In the genomic region with DNA sequence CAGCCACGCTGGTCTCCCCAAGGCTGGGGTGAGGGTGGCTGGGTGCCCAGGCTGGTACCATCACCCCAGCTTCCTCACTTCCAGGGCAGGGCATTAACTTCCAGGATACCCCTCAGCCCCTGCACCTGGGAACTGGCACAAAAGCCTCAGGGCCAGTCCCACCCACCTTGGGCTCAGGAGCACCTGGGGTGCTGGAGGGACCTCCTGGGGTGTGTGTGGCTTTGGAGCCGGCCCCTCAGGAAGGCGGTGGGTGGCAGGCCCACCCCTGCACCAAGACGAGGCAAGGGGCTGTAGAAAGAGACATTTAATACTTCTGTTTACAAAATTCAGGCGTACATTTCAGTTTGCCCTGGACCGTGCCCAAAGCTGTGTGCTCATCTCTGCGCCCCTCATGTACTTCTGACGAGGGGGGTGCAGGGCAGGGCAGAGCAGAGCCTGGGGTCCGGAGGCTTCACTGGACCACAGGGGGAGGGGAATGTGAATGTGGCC, we compare ENCODE assay signal across 19 cellular contexts. TPM values are rescaled to one million over a fixed set of nuclear protein-coding genes. Genes with fewer than 3 reads are reported as not detected.
DNase-seq lines count a peak whose midpoint lies in the region; ATAC-seq and TF ChIP-seq lines count a peak whose summit lies in the region.
"Had no signal": no experiment of that assay in that cellular context is flagged by ENCODE, and none has a peak within 500 bp of the region (broad histone marks: within the 10 kb centered on the region; RNA-seq: fewer than 3 reads in every experiment).

No MANE protein-coding gene starts in this region.

- DNase-seq in activated naive CD8-positive, alpha-beta T cell treated with anti-CD3 and anti-CD28 coated beads, Interleukin-2, amount 10 ng/mL, durations not matched to agents 7 days and 5 days, result no peak
- DNase-seq in activated naive CD8-positive, alpha-beta T cell treated with anti-CD3 and anti-CD28 coated beads, Interleukin-2, amount 50 U/mL, for 24 hours, result no peak
- DNase-seq in endothelial cell (ENCODE audit: low spot score) (no peak), sigmoid colon (no peak), NCI-H146 treated with DMSO at 0.1 percent for 48 hours (lab: John Stamatoyannopoulos, UW; ENCODE audit: unreplicated experiment) (no peak), anterior cingulate cortex (lab: John Stamatoyannopoulos, UW) (no peak)
- DNase-seq: ACHN; activated CD8-positive, alpha-beta memory T cell treated with anti-CD3 and anti-CD28 coated beads, Interleukin-2, amount 50 U/mL, for 48 hours; activated naive CD8-positive, alpha-beta T cell treated with anti-CD3 and anti-CD28 coated beads for 36 hours; CD8-positive, alpha-beta memory T cell; central memory CD4-positive, alpha-beta T cell; EL; HFFc6; immature natural killer cell; mesenchymal stem cell; NCI-H1436 treated with DMSO at 0.1 percent for 48 hours; NCI-H446; SK-N-SH had no signal

- no peak overlapping the region for H3K4me3 ChIP-seq in sigmoid colon

- H3K27ac Mint-ChIP-seq in activated naive CD8-positive, alpha-beta T cell treated with anti-CD3 and anti-CD28 coated beads, Interleukin-2, amount 10 ng/mL, durations not matched to agents 7 days and 5 days, result peak overlapping the region; percentile 12
- no peak overlapping the region for H3K27ac Mint-ChIP-seq in activated naive CD8-positive, alpha-beta T cell treated with anti-CD3 and anti-CD28 coated beads, Interleukin-2, amount 50 U/mL, for 24 hours
- no peak overlapping the region for H3K27ac Mint-ChIP-seq in endothelial cell (ENCODE audit: unreplicated experiment)
- H3K27ac Mint-ChIP-seq: HFFc6, immature natural killer cell had no signal

- ATAC-seq in activated naive CD8-positive, alpha-beta T cell treated with anti-CD3 and anti-CD28 coated beads, Interleukin-2, amount 10 ng/mL, durations not matched to agents 7 days and 5 days (ENCODE audit: low read depth), result no peak
- ATAC-seq in activated naive CD8-positive, alpha-beta T cell treated with anti-CD3 and anti-CD28 coated beads, Interleukin-2, amount 50 U/mL, for 24 hours, result no peak

- no peaks in the 10 kb centered on the region for H3K4me1 Mint-ChIP-seq in activated naive CD8-positive, alpha-beta T cell treated with anti-CD3 and anti-CD28 coated beads, Interleukin-2, amount 10 ng/mL, durations not matched to agents 7 days and 5 days
- no peaks in the 10 kb centered on the region for H3K4me1 Mint-ChIP-seq in activated naive CD8-positive, alpha-beta T cell treated with anti-CD3 and anti-CD28 coated beads, Interleukin-2, amount 50 U/mL, for 24 hours
- no peaks in the 10 kb centered on the region for H3K4me1 Mint-ChIP-seq in endothelial cell (ENCODE audit: unreplicated experiment)
- H3K4me1 Mint-ChIP-seq: activated naive CD8-positive, alpha-beta T cell treated with anti-CD3 and anti-CD28 coated beads for 36 hours; CD8-positive, alpha-beta memory T cell; immature natural killer cell had no signal

- no peaks in the 10 kb centered on the region for H3K9me3 ChIP-seq in sigmoid colon
- H3K9me3 ChIP-seq: SK-N-SH had no signal

- 76 to 78% methylated on average over 9 of the region's 9 CpGs for WGBS in sigmoid colon, 2 donors

- TF ChIP-seq POLR2A in sigmoid colon (IDR thresholded peaks at IDR 0.05), result no peak

- H3K27me3 Mint-ChIP-seq in activated naive CD8-positive, alpha-beta T cell treated with anti-CD3 and anti-CD28 coated beads, Interleukin-2, amount 10 ng/mL, durations not matched to agents 7 days and 5 days, result no peaks in the 10 kb centered on the region
- H3K27me3 Mint-ChIP-seq in activated naive CD8-positive, alpha-beta T cell treated with anti-CD3 and anti-CD28 coated beads, Interleukin-2, amount 50 U/mL, for 24 hours, result no peaks in the 10 kb centered on the region
- H3K27me3 Mint-ChIP-seq in endothelial cell (ENCODE audit: unreplicated experiment), result peaks cover 14% of the 10 kb centered on the region
- H3K27me3 Mint-ChIP-seq: activated naive CD8-positive, alpha-beta T cell treated with anti-CD3 and anti-CD28 coated beads for 36 hours; CD8-positive, alpha-beta memory T cell had no signal

- TF ChIP-seq CTCF in endothelial cell (IDR thresholded peaks at IDR 0.05; ENCODE audit: unreplicated experiment), result no peak
- TF ChIP-seq CTCF in sigmoid colon (IDR thresholded peaks at IDR 0.05), result no peak

- no peak overlapping the region for H3K4me3 Mint-ChIP-seq in activated naive CD8-positive, alpha-beta T cell treated with anti-CD3 and anti-CD28 coated beads, Interleukin-2, amount 10 ng/mL, durations not matched to agents 7 days and 5 days
- no peak overlapping the region for H3K4me3 Mint-ChIP-seq in activated naive CD8-positive, alpha-beta T cell treated with anti-CD3 and anti-CD28 coated beads, Interleukin-2, amount 50 U/mL, for 24 hours
- peak overlapping the region; percentile 69 for H3K4me3 Mint-ChIP-seq in endothelial cell (ENCODE audit: unreplicated experiment)
- H3K4me3 Mint-ChIP-seq: activated naive CD8-positive, alpha-beta T cell treated with anti-CD3 and anti-CD28 coated beads for 36 hours; CD8-positive, alpha-beta memory T cell; HFFc6; immature natural killer cell had no signal

- H3K4me1 ChIP-seq in sigmoid colon, result peaks cover 0 to 12% (median 5%) of the 10 kb centered on the region in 4 donors

- H3K9me3 Mint-ChIP-seq in activated naive CD8-positive, alpha-beta T cell treated with anti-CD3 and anti-CD28 coated beads, Interleukin-2, amount 10 ng/mL, durations not matched to agents 7 days and 5 days, result no peaks in the 10 kb centered on the region
- H3K9me3 Mint-ChIP-seq in activated naive CD8-positive, alpha-beta T cell treated with anti-CD3 and anti-CD28 coated beads, Interleukin-2, amount 50 U/mL, for 24 hours, result no peaks in the 10 kb centered on the region
- no peaks in the 10 kb centered on the region for H3K9me3 Mint-ChIP-seq in endothelial cell (ENCODE audit: unreplicated experiment)
- H3K9me3 Mint-ChIP-seq: activated naive CD8-positive, alpha-beta T cell treated with anti-CD3 and anti-CD28 coated beads for 36 hours; CD8-positive, alpha-beta memory T cell; HFFc6; immature natural killer cell had no signal

- H3K36me3 Mint-ChIP-seq in activated naive CD8-positive, alpha-beta T cell treated with anti-CD3 and anti-CD28 coated beads, Interleukin-2, amount 10 ng/mL, durations not matched to agents 7 days and 5 days, result peaks cover 6% of the 10 kb centered on the region
- H3K36me3 Mint-ChIP-seq in activated naive CD8-positive, alpha-beta T cell treated with anti-CD3 and anti-CD28 coated beads, Interleukin-2, amount 50 U/mL, for 24 hours (ENCODE audit: low read depth), result peaks cover 5% of the 10 kb centered on the region
- H3K36me3 Mint-ChIP-seq in endothelial cell (ENCODE audit: low read depth, unreplicated experiment), result peaks cover 7% of the 10 kb centered on the region
- H3K36me3 Mint-ChIP-seq: activated naive CD8-positive, alpha-beta T cell treated with anti-CD3 and anti-CD28 coated beads for 36 hours had no signal

- peaks cover 20 to 76% (median 36%) of the 10 kb centered on the region in 4 donors for H3K36me3 ChIP-seq in sigmoid colon

- no peak for TF ChIP-seq EP300 in sigmoid colon (IDR thresholded peaks at IDR 0.05)

- H3K27ac ChIP-seq in sigmoid colon, result peak overlapping the region in 3 of 4 donors; percentile 22 to 49 (median 42)

- POLR2A ChIA-PET in activated naive CD8-positive, alpha-beta T cell treated with anti-CD3 and anti-CD28 coated beads, Interleukin-2, amount 10 ng/mL, durations not matched to agents 7 days and 5 days (lab: Charles Lee), result no interaction called here

- H3K27me3 ChIP-seq in sigmoid colon, result no peaks in the 10 kb centered on the region

- intact Hi-C loops in sigmoid colon (cut with DNase I), result no loop called here

RNA-seq across cellular contexts. Expression of a gene that starts 16.8 kb away (rescaled TPM):
- 10 to 100 TPM; 23.7 to 26.2 TPM for total RNA-seq in activated naive CD8-positive, alpha-beta T cell treated with anti-CD3 and anti-CD28 coated beads, Interleukin-2, amount 10 ng/mL, durations not matched to agents 7 days and 5 days
- total RNA-seq in endothelial cell (ENCODE audit: unreplicated experiment) (18.3 TPM), sigmoid colon (10 to 100 TPM in 1 of 4 donors, 1 to 10 TPM in 3; 8.6 to 13.3 (median 9.3) TPM)
- 10 to 100 TPM; 38.2 to 65.2 (median 60.1) TPM for polyA plus RNA-seq in sigmoid colon

RNA-seq across cellular contexts. Expression of a gene that starts 21.5 kb away (rescaled TPM):
- total RNA-seq in activated naive CD8-positive, alpha-beta T cell treated with anti-CD3 and anti-CD28 coated beads, Interleukin-2, amount 10 ng/mL, durations not matched to agents 7 days and 5 days, result 1 to 10 TPM; 8.4 to 8.8 TPM
- total RNA-seq in endothelial cell (ENCODE audit: unreplicated experiment), result 66.2 TPM
- 1 to 10 TPM in 3 of 4 donors, under 1 TPM in 1; 0.99 to 5.5 (median 2.7) TPM for total RNA-seq in sigmoid colon
- 100 to 1,000 TPM; 146 to 313 (median 199) TPM for polyA plus RNA-seq in sigmoid colon

RNA-seq across cellular contexts. Expression of a gene that starts 40.2 kb away (rescaled TPM):
- 10 to 100 TPM; 54.6 to 56.8 TPM for total RNA-seq in activated naive CD8-positive, alpha-beta T cell treated with anti-CD3 and anti-CD28 coated beads, Interleukin-2, amount 10 ng/mL, durations not matched to agents 7 days and 5 days
- total RNA-seq in endothelial cell (ENCODE audit: unreplicated experiment), result 128 TPM
- 10 to 100 TPM; 28.5 to 33.9 (median 32.2) TPM for total RNA-seq in sigmoid colon
- polyA plus RNA-seq in sigmoid colon, result 10 to 100 TPM; 37.9 to 47.4 (median 45.0) TPM

RNA-seq across cellular contexts. Expression of a gene that starts 42.3 kb away (rescaled TPM):
- 10 to 100 TPM; 77.0 to 79.1 TPM for total RNA-seq in activated naive CD8-positive, alpha-beta T cell treated with anti-CD3 and anti-CD28 coated beads, Interleukin-2, amount 10 ng/mL, durations not matched to agents 7 days and 5 days
- total RNA-seq in endothelial cell (ENCODE audit: unreplicated experiment) (29.8 TPM), sigmoid colon (1 to 10 TPM; 3.6 to 5.5 (median 4.1) TPM)
- polyA plus RNA-seq in sigmoid colon, result 10 to 100 TPM in 2 of 3 donors, 1 to 10 TPM in 1; 5.4 to 19.1 (median 10.6) TPM

RNA-seq across cellular contexts. Expression of a gene that starts 55.7 kb away (rescaled TPM):
- 10 to 100 TPM; 20.8 to 21.8 TPM for total RNA-seq in activated naive CD8-positive, alpha-beta T cell treated with anti-CD3 and anti-CD28 coated beads, Interleukin-2, amount 10 ng/mL, durations not matched to agents 7 days and 5 days
- total RNA-seq in endothelial cell (ENCODE audit: unreplicated experiment) (19.0 TPM), sigmoid colon (1 to 10 TPM in 2 of 4 donors, not detected in 2; 1.1 to 1.5 TPM)
- polyA plus RNA-seq in sigmoid colon, result 1 to 10 TPM in 2 of 3 donors, not detected in 1; 1.6 to 2.6 TPM
- total RNA-seq: omental fat pad had no signal
